In genomic region chr7:40310213-40310612, GRCh38 we compare ENCODE assay signal across 31 cellular contexts.
DNase-seq lines count a peak whose midpoint lies in the region; ATAC-seq and TF ChIP-seq lines count a peak whose summit lies in the region.
"Had no signal": no experiment of that assay in that cellular context is flagged by ENCODE, and none has a peak within 500 bp of the region (broad histone marks: within the 10 kb centered on the region; RNA-seq: fewer than 3 reads in every experiment).

No MANE protein-coding gene starts in this region.

- H2AFZ ChIP-seq in PC-9: no peak overlapping the region; the same call in 1 of the 2 replicates

- CTCF ChIA-PET in PC-9 (lab: Charles Lee): no interaction called here

- BruUV-seq in PC-9 (replicated peaks; lab: Mats Ljungman, UMichigan): no TSS peak

- no peaks in the 10 kb centered on the region for H3F3A ChIP-seq in PC-9 (ENCODE audit: insufficient read depth, low read depth)

- H3K36me3 ChIP-seq in PC-9 (ENCODE audit: low read depth) (no peaks in the 10 kb centered on the region), BE2C (no peaks in the 10 kb centered on the region)
- H3K36me3 ChIP-seq: HAP-1, ovary, Peyer's patch, SJCRH30 had no signal

- peak; percentile 69 for DNase-seq in ELR (ENCODE audit: low read depth)
- DNase-seq in RPMI7951 (ENCODE audit: low read depth): peak; percentile 60
- peak; percentile 42 for DNase-seq in fibroblast of the aortic adventitia (ENCODE audit: low read depth)
- peak; percentile 57 for DNase-seq in pulmonary artery endothelial cell (ENCODE audit: low read depth, low spot score)
- DNase-seq in PC-9: no peak
- no peak for DNase-seq in BE2C
- DNase-seq in GM20000 (ENCODE audit: low spot score): no peak
- DNase-seq: activated CD4-positive, alpha-beta T cell treated with anti-CD3 and anti-CD28 coated beads for 48 hours; activated naive CD4-positive, alpha-beta T cell treated with anti-CD3 and anti-CD28 coated beads, Interleukin-2, amount 50 U/mL, for 16 hours; activated T-cell treated with anti-CD3 and anti-CD28 coated beads for 4 hours; AML-193; CD4-positive, alpha-beta T cell; DND-41; effector CD4-positive, alpha-beta T cell; head of caudate nucleus; islet precursor cell; Karpas-422; MV-4-11; NCI-H1436 treated with DMSO at 0.1 percent for 48 hours; NCI-H345; ovary; Peyer's patch; retina; SJCRH30; small intestine; stimulated activated naive CD4-positive, alpha-beta T cell treated with Interleukin-2 at 50 U/mL for 16 hours; T-cell had no signal

- H3K4me3 ChIP-seq in fibroblast of the aortic adventitia (ENCODE audit: low read depth, low read length) (no peak overlapping the region), PC-9 (no peak overlapping the region), BE2C (ENCODE audit: low read depth, low read length) (no peak overlapping the region)
- H3K4me3 ChIP-seq: GM12878, HAP-1, ovary, Peyer's patch, SJCRH30 had no signal

- no peak for TF ChIP-seq CTCF in fibroblast of the aortic adventitia (IDR thresholded peaks at IDR 0.05; ENCODE audit: insufficient read depth, low read length)
- TF ChIP-seq CTCF in PC-9 (conservative IDR thresholded peaks at IDR 0.05): no peak
- TF ChIP-seq CTCF in BE2C (IDR thresholded peaks at IDR 0.05; ENCODE audit: low read depth, low read length): no peak
- no peak for TF ChIP-seq CTCF in GM20000 (IDR thresholded peaks at IDR 0.05; ENCODE audit: extremely low read depth, missing control alignments)

- intact Hi-C loops in PC-9 (cut with micrococcal nuclease; ENCODE audit: unreplicated experiment): no loop called here

- H3K9me3 ChIP-seq in PC-9 (ENCODE audit: insufficient read depth, low read depth) (no peaks in the 10 kb centered on the region), BE2C (no peaks in the 10 kb centered on the region)
- H3K9me3 ChIP-seq: HAP-1, ovary, Peyer's patch, SJCRH30 had no signal

- POLR2A ChIA-PET in PC-9 (lab: Charles Lee; ENCODE audit: unreplicated experiment): no interaction called here

- H4K20me1 ChIP-seq in PC-9 (ENCODE audit: insufficient read depth): no peaks in the 10 kb centered on the region

- no peaks in the 10 kb centered on the region for H3K4me1 ChIP-seq in PC-9 (replicated peaks; ENCODE audit: insufficient read depth)
- no peaks in the 10 kb centered on the region; the same call in 1 of the 2 replicates for H3K4me1 ChIP-seq in BE2C
- H3K4me1 ChIP-seq: HAP-1, Peyer's patch had no signal

- no peaks in the 10 kb centered on the region for H3K9me2 ChIP-seq in PC-9 (ENCODE audit: insufficient read depth)

- no peaks in the 10 kb centered on the region for H3K79me2 ChIP-seq in PC-9 (ENCODE audit: low read depth)

- H3K27me3 ChIP-seq in PC-9 (ENCODE audit: insufficient read depth, low read depth): no peaks in the 10 kb centered on the region
- no peaks in the 10 kb centered on the region for H3K27me3 ChIP-seq in BE2C
- H3K27me3 ChIP-seq: ovary, Peyer's patch, SJCRH30 had no signal

- H3K27ac ChIP-seq in PC-9: no peak overlapping the region
- H3K27ac ChIP-seq: ovary, Peyer's patch, SJCRH30 had no signal

- no peak for ATAC-seq in HG03196 (IDR thresholded peaks at IDR 0.05; ENCODE audit: unreplicated experiment)
- ATAC-seq: GM12878, HepG2, T-cell had no signal

- H3K4me2 ChIP-seq in PC-9: no peak overlapping the region

Comparison
In these comparisons a context has a peak if more than half of its experiments do, and no peak if none do; other contexts are left out.
1. DNase-seq: peak in ELR (single experiment), RPMI7951 (single experiment), fibroblast of the aortic adventitia (single experiment) and pulmonary artery endothelial cell (single experiment); none in PC-9 (0 of 2), BE2C (single experiment) and GM20000 (single experiment).